In the genomic region with DNA sequence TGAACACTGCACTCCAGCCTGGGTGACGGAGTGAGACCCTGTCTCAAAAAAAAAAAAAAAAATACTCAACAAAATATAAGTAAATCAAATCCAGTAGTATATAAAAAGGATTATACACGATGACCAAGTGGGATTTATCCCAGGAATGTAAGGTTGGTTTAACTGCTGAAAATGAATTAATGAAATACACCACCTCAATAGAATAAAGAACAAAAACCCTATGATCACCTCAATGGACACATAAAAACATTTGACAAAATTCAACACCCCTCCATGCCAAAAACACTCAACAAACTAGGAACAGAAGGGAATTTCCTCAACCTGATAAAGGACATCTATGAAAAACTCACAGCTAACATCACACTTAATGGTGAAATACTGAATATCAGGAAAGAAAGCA, we compare ENCODE assay signal across 29 cellular contexts.
"Had no signal": no experiment of that assay in that cellular context is flagged by ENCODE, and none has a peak within 500 bp of the region (broad histone marks: within the 10 kb centered on the region; RNA-seq: fewer than 3 reads in every experiment).

No MANE protein-coding gene starts in this region.

- FAIRE-seq: urothelium cell line had no signal

- H3K36me3 ChIP-seq: uterus had no signal

- H3K27me3 Mint-ChIP-seq: stimulated activated naive CD8-positive, alpha-beta T cell treated with anti-CD3 and anti-CD28 coated beads, Interleukin-15, amount 100 ng/mL, for 72 hours; stimulated activated naive CD8-positive, alpha-beta T cell treated with anti-CD3 and anti-CD28 coated beads, Interleukin-15, Interleukin-2, amounts not matched to agents 100 ng/mL and 50 ng/mL, for 24 hours had no signal

- H3K4me1 ChIP-seq: testis, uterus, vagina had no signal

- H3K27ac ChIP-seq: stomach, suprapubic skin, testis, thoracic aorta, thyroid gland, tibial artery, tibial nerve, transverse colon, upper lobe of left lung, upper lobe of right lung, uterus, vagina had no signal

- H3K4me3 ChIP-seq: stomach, suprapubic skin, testis, thoracic aorta, thyroid gland, tibial artery, tibial nerve, transverse colon, upper lobe of left lung, upper lobe of right lung, uterus, vagina had no signal

- H3K9me3 Mint-ChIP-seq: stimulated activated effector memory CD8-positive, alpha-beta T cell treated with anti-CD3 and anti-CD28 coated beads, Interleukin-12 subunit alpha, Interleukin-12 subunit beta, amount 100 ng/mL, for 72 hours; stimulated activated naive CD8-positive, alpha-beta T cell treated with anti-CD3 and anti-CD28 coated beads, Interleukin-15, amount 100 ng/mL, for 72 hours had no signal

- H3K27me3 ChIP-seq: stomach, suprapubic skin, testis, thyroid gland, tibial artery, tibial nerve, transverse colon, upper lobe of left lung, upper lobe of right lung, uterus, vagina had no signal

- H3K4me3 Mint-ChIP-seq: stimulated activated effector memory CD8-positive, alpha-beta T cell treated with anti-CD3 and anti-CD28 coated beads, Interleukin-12 subunit alpha, Interleukin-12 subunit beta, amount 100 ng/mL, for 72 hours; stimulated activated memory B cell treated with anti-CD40 and anti-IgM and Interleukin-4, amounts not matched to agents 10 μg/mL and 1 μg/mL and 100 μg/mL, for 72 hours; stimulated activated naive B cell treated with anti-CD40 and anti-IgM and Interleukin-4, amounts not matched to agents 10 μg/mL and 1 μg/mL and 100 μg/mL, for 72 hours; stimulated activated naive CD8-positive, alpha-beta T cell treated with anti-CD3 and anti-CD28 coated beads, Interleukin-15, amount 100 ng/mL, for 72 hours; stimulated activated naive CD8-positive, alpha-beta T cell treated with anti-CD3 and anti-CD28 coated beads, Interleukin-15, Interleukin-2, amounts not matched to agents 100 ng/mL and 50 ng/mL, for 24 hours; type B pancreatic cell had no signal

- H3K9me3 ChIP-seq: suprapubic skin, testis, thoracic aorta, thyroid gland, tibial artery, tibial nerve, transverse colon, upper lobe of left lung, upper lobe of right lung, uterus, vagina had no signal

- ATAC-seq: stimulated activated effector memory CD8-positive, alpha-beta T cell treated with anti-CD3 and anti-CD28 coated beads, Interleukin-12 subunit alpha, Interleukin-12 subunit beta, amount 100 ng/mL, for 72 hours; stimulated activated memory B cell treated with anti-CD40 and anti-IgM and Interleukin-4, amounts not matched to agents 10 μg/mL and 1 μg/mL and 100 μg/mL, for 72 hours; stimulated activated naive B cell treated with anti-CD40 and anti-IgM and Interleukin-4, amounts not matched to agents 10 μg/mL and 1 μg/mL and 100 μg/mL, for 72 hours; stimulated activated naive CD8-positive, alpha-beta T cell treated with anti-CD3 and anti-CD28 coated beads, Interleukin-15, amount 100 ng/mL, for 72 hours; stimulated activated naive CD8-positive, alpha-beta T cell treated with anti-CD3 and anti-CD28 coated beads, Interleukin-15, Interleukin-2, amounts not matched to agents 100 U/mL and 50 U/mL, for 24 hours; upper lobe of right lung had no signal

- DNase-seq: stimulated activated CD4-positive, alpha-beta T cell treated with anti-CD3 and anti-CD28 coated beads, Interleukin-2, amount 100 ng/mL, for 48 hours; stimulated activated CD4-positive, alpha-beta T cell treated with anti-CD3 and anti-CD28 coated beads, Interleukin-4, amount 100 ng/mL, for 1 hour; stimulated activated CD4-positive, alpha-beta T cell treated with anti-CD3 and anti-CD28 coated beads, Interleukin-4, amount 100 ng/mL, for 24 hours; stimulated activated CD4-positive, alpha-beta T cell treated with anti-CD3 and anti-CD28 coated beads, Interleukin-4, amount 100 ng/mL, for 4 hours; stimulated activated CD8-positive, alpha-beta memory T cell treated with anti-CD3 and anti-CD28 coated beads, Interleukin-4, amount 100 ng/mL, for 48 hours; stimulated activated naive B cell treated with anti-CD40 and anti-IgM and Interleukin-4, amounts not matched to agents 10 μg/mL and 1 μg/mL and 100 μg/mL, for 72 hours; stimulated activated naive CD4-positive, alpha-beta T cell; stimulated activated naive CD4-positive, alpha-beta T cell treated with Interleukin-2 at 50 U/mL for 16 hours; stimulated activated naive CD8-positive, alpha-beta T cell treated with anti-CD3 and anti-CD28 coated beads, Interleukin-15, amount 100 ng/mL, for 72 hours; stimulated activated naive CD8-positive, alpha-beta T cell treated with anti-CD3 and anti-CD28 coated beads, Interleukin-15, Interleukin-2, amounts not matched to agents 100 U/mL and 50 U/mL, for 24 hours; stomach; substantia nigra; testis; thyroid gland; tibial artery; transverse colon; trophoblast cell; upper lobe of left lung; upper lobe of right lung; uterus had no signal

- H3K27ac Mint-ChIP-seq: stimulated activated effector memory CD8-positive, alpha-beta T cell treated with anti-CD3 and anti-CD28 coated beads, Interleukin-12 subunit alpha, Interleukin-12 subunit beta, amount 100 ng/mL, for 72 hours; stimulated activated memory B cell treated with anti-CD40 and anti-IgM and Interleukin-4, amounts not matched to agents 10 μg/mL and 1 μg/mL and 100 μg/mL, for 72 hours; stimulated activated naive B cell treated with anti-CD40 and anti-IgM and Interleukin-4, amounts not matched to agents 10 μg/mL and 1 μg/mL and 100 μg/mL, for 72 hours; stimulated activated naive CD8-positive, alpha-beta T cell treated with anti-CD3 and anti-CD28 coated beads, Interleukin-15, amount 100 ng/mL, for 72 hours; stimulated activated naive CD8-positive, alpha-beta T cell treated with anti-CD3 and anti-CD28 coated beads, Interleukin-15, Interleukin-2, amounts not matched to agents 100 ng/mL and 50 ng/mL, for 24 hours; type B pancreatic cell had no signal
